ENCODE assay signal across 8 cellular contexts in genomic region chr1:65260851-65261473, GRCh38. TPM values are rescaled to one million over a fixed set of nuclear protein-coding genes. Genes with fewer than 3 reads are reported as not detected.
A peak's percentile ranks its signal among the peaks of the same experiment; 100 is the strongest.
DNase-seq lines count a peak whose midpoint lies in the region; ATAC-seq, FAIRE-seq and TF ChIP-seq lines count a peak whose summit lies in the region.

No MANE protein-coding gene starts in this region.

- H4K91ac ChIP-seq in H9 (ENCODE audit: insufficient read length, low read depth, low read length), result no peak overlapping the region

- no peak overlapping the region for H3T11ph ChIP-seq in H9 (ENCODE audit: low read length)

- H3K27me3 ChIP-seq in H9 (ENCODE audit: insufficient read depth, low read length), result no peaks in the 10 kb centered on the region

- peaks cover 20 to 25% of the 10 kb centered on the region in 2 experiments for H3K4me1 Mint-ChIP-seq in H9

- no peak overlapping the region for H2BK15ac ChIP-seq in H9 (ENCODE audit: low read depth, low read length)

- H3K27ac ChIP-seq in H9 (ENCODE audit: insufficient read length, low read depth, low read length), result no peak overlapping the region

- no peak overlapping the region for H3K56ac ChIP-seq in H9 (ENCODE audit: insufficient read length, low read depth, low read length)

- H3K18ac ChIP-seq in H9 (ENCODE audit: insufficient read length, low read depth, low read length), result no peak overlapping the region

- peak; percentile 79 for FAIRE-seq in frontal cortex (lab: Jason Lieb, UNC)

- no peak overlapping the region for H3K27ac Mint-ChIP-seq in H9

- TF ChIP-seq CTCF in H9 (conservative IDR thresholded peaks at IDR 0.05), result no peak

- H4K20me1 ChIP-seq in H9 (ENCODE audit: control insufficient read depth, insufficient read depth, insufficient read length), result no peaks in the 10 kb centered on the region

- no peak overlapping the region for H2BK20ac ChIP-seq in H9 (ENCODE audit: low read depth, low read length, poor library complexity, severe bottlenecking)

- no peak overlapping the region for H3K4me3 Mint-ChIP-seq in H9

- no peak overlapping the region for H2AFZ ChIP-seq in H9 (ENCODE audit: low read length)

- no peak overlapping the region for H3K4ac ChIP-seq in H9 (ENCODE audit: low read depth, low read length)

- H2BK120ac ChIP-seq in H9 (ENCODE audit: low read depth, low read length, poor library complexity, severe bottlenecking), result no peak overlapping the region

- no peaks in the 10 kb centered on the region for H3K9me3 ChIP-seq in H9 (ENCODE audit: control insufficient read depth, low read depth, low read length)

- H2BK12ac ChIP-seq in H9 (ENCODE audit: insufficient read length, low read depth, low read length), result no peak overlapping the region

- no CpG with 5 or more reads among the region's 4 CpGs for WGBS in H9 (ENCODE audit: extremely low coverage, insufficient read length, low lambda C conversion rate)

- DNase-seq in Ammon's horn (ENCODE audit: low spot score) (peak; percentile 81), RPMI7951 (ENCODE audit: low read depth) (peak; percentile 92), frontal cortex (ENCODE audit: low spot score in 2 of 2) (no peak), DMS 273 treated with DMSO at 0.1 percent for 48 hours (lab: John Stamatoyannopoulos, UW) (no peak), KBM-7 (no peak), H9 (no peak), NCI-H2029 treated with DMSO at 0.1 percent for 48 hours (lab: John Stamatoyannopoulos, UW) (no peak)

- H3K4me1 ChIP-seq in H9 (ENCODE audit: insufficient read depth, low read length), result peaks cover 3% of the 10 kb centered on the region

- H3K27me3 Mint-ChIP-seq in H9 (ENCODE audit: low read depth), result peaks cover 26% of the 10 kb centered on the region

- H3K23ac ChIP-seq in H9 (ENCODE audit: insufficient read length, low read depth, low read length), result no peak overlapping the region

- in situ Hi-C loops in KBM-7 (cut with MboI; ENCODE audit: low pct_unique_long_range_greater_than_20kb, low sequenced_read_pairs), result no loop called here

- peak; percentile 43 for ATAC-seq in GM21619 (IDR thresholded peaks at IDR 0.05; ENCODE audit: unreplicated experiment)

- H3K14ac ChIP-seq in H9 (ENCODE audit: insufficient read depth, low read length), result no peak overlapping the region

- no peaks in the 10 kb centered on the region for H3K79me2 ChIP-seq in H9 (ENCODE audit: insufficient read depth, low read length)

- no peak overlapping the region for H3K4me2 ChIP-seq in H9 (ENCODE audit: insufficient read depth, insufficient read length, low read length)

- no peak overlapping the region for H4K5ac ChIP-seq in H9 (ENCODE audit: insufficient read length, low read depth, low read length)

- no peak overlapping the region for H2BK5ac ChIP-seq in H9 (ENCODE audit: insufficient read length, low read length)

- H3K23me2 ChIP-seq in H9 (ENCODE audit: insufficient read length, low read depth, low read length, poor library complexity, severe bottlenecking), result peaks cover 11% of the 10 kb centered on the region

- H3K79me1 ChIP-seq in H9 (ENCODE audit: insufficient read depth, low read depth, low read length, poor library complexity, severe bottlenecking), result no peaks in the 10 kb centered on the region

- H3K36me3 Mint-ChIP-seq in H9 (ENCODE audit: insufficient read depth in 1 of 3, low read depth in 3 of 3), result no peaks in the 10 kb centered on the region

- no peak overlapping the region for H2AK5ac ChIP-seq in H9 (ENCODE audit: insufficient read length, low read length)

- H3K9ac ChIP-seq in H9 (ENCODE audit: extremely low read depth, insufficient read length, low read length), result no peak overlapping the region

- H4K8ac ChIP-seq in H9 (replicated peaks; ENCODE audit: insufficient read length, low read depth, low read length), result no peak overlapping the region

- H3K9me3 Mint-ChIP-seq in H9, result no peaks in the 10 kb centered on the region

RNA-seq across cellular contexts. Expression of gene DNAJC6, which starts 48.4 kb away (rescaled TPM):
- total RNA-seq in RPMI7951 (2014; rRNA removed; shearing (Covaris generic)), result 4.9 and 5.2 TPM in 2 replicates
- total RNA-seq in frontal cortex (120 TPM), H9 (2021) (2.2 TPM in 2 replicates)

Comparison
In these comparisons a context has a peak if more than half of its experiments do, and no peak if none do; other contexts are left out.
1. DNase-seq: peak in Ammon's horn (single experiment) and RPMI7951 (single experiment); none in frontal cortex (0 of 2), DMS 273 treated with DMSO at 0.1 percent for 48 hours (single experiment), KBM-7 (single experiment), H9 (single experiment) and NCI-H2029 treated with DMSO at 0.1 percent for 48 hours (single experiment).
2. RNA of gene DNAJC6, which starts 48.4 kb away (total RNA-seq): 120 TPM in frontal cortex (single experiment); 4.9 to 5.2 TPM in RPMI7951 and 2.2 TPM in H9; every median in the first group is over 10 times any median in the second.